11 cellular contexts compared by ENCODE assay signal in genomic region chr1:66729130-66729922, GRCh38. TPM values are rescaled to one million over a fixed set of nuclear protein-coding genes. Genes with fewer than 3 reads are reported as not detected.
A peak's percentile ranks its signal among the peaks of the same experiment; 100 is the strongest.
DNase-seq lines count a peak whose midpoint lies in the region; ATAC-seq and TF ChIP-seq lines count a peak whose summit lies in the region.
"Had no signal": no experiment of that assay in that cellular context is flagged by ENCODE, and none has a peak within 500 bp of the region (broad histone marks: within the 10 kb centered on the region; RNA-seq: fewer than 3 reads in every experiment).

No MANE protein-coding gene starts in this region.

- no peak for TF ChIP-seq POLR2A in breast epithelium (IDR thresholded peaks at IDR 0.05)
- TF ChIP-seq POLR2A in gastrocnemius medialis (IDR thresholded peaks at IDR 0.05): no peak

- no peaks in the 10 kb centered on the region for H3K36me3 Mint-ChIP-seq in MCF 10A (ENCODE audit: insufficient read depth, unreplicated experiment)
- peaks cover 3% of the 10 kb centered on the region for H3K36me3 Mint-ChIP-seq in activated T-helper 2 cell treated with anti-CD3 and anti-CD28 coated beads, Interferon-gamma antibody, Interleukin-2, Interleukin-4, amounts not matched to agents 10 μg/mL and 5 μg/mL and 100 μg/mL, durations not matched to agents 14 hours and 24 hours and 36 hours (ENCODE audit: low read depth)

- H3K4me3 ChIP-seq in breast epithelium (no peak overlapping the region), gastrocnemius medialis (no peak overlapping the region)

- BruUV-seq in MCF 10A (replicated peaks; lab: Mats Ljungman, UMichigan): no TSS peak

- ATAC-seq in gastrocnemius medialis (no peak), GM21737 (IDR thresholded peaks at IDR 0.05; ENCODE audit: unreplicated experiment) (no peak)

- TF ChIP-seq CTCF in MCF 10A (IDR thresholded peaks at IDR 0.05; ENCODE audit: unreplicated experiment): no peak
- no peak for TF ChIP-seq CTCF in breast epithelium (IDR thresholded peaks at IDR 0.05)
- TF ChIP-seq CTCF in gastrocnemius medialis (IDR thresholded peaks at IDR 0.05 in 4 of 5, conservative IDR thresholded peaks at IDR 0.05 in 1 of 5): no peak

- H3K27me3 ChIP-seq in breast epithelium (no peaks in the 10 kb centered on the region), gastrocnemius medialis (no peaks in the 10 kb centered on the region)
- H3K27me3 ChIP-seq: brain microvascular endothelial cell had no signal

- in situ Hi-C loops in gastrocnemius medialis (cut with MboI; ENCODE audit: low sequenced_read_pairs in 4 of 4): loop anchor here in 1 of 4 donors (25.0 kb wide), 1 partner anchor 492 kb away; no protein-coding TSS in a partner anchor

- H3K36me3 ChIP-seq in breast epithelium: no peaks in the 10 kb centered on the region
- no peaks in the 10 kb centered on the region for H3K36me3 ChIP-seq in gastrocnemius medialis
- H3K36me3 ChIP-seq: brain microvascular endothelial cell had no signal

- CTCF ChIA-PET in MCF 10A (lab: Yijun Ruan, JAX): interaction anchor here (1.0 kb wide), 1 partner anchor 12 kb away, joined by 3 read pairs; no protein-coding TSS in a partner anchor

- intact Hi-C loops in MCF 10A (cut with micrococcal nuclease): loop anchor here (5.0 kb wide), 2 partner anchors 207 to 227 kb away; no protein-coding TSS in a partner anchor
- intact Hi-C loops in breast epithelium (cut with DNase I; ENCODE audit: low total_unique reads): no loop called here
- intact Hi-C loops in activated T-helper 2 cell treated with anti-CD3 and anti-CD28 coated beads, Interferon-gamma antibody, Interleukin-2, Interleukin-4, amounts not matched to agents 10 μg/mL and 5 μg/mL and 100 μg/mL, durations not matched to agents 14 hours and 24 hours and 36 hours (cut with micrococcal nuclease): loop anchor here (5.0 to 10.0 kb wide), 4 partner anchors 125 to 775 kb away; no protein-coding TSS in a partner anchor
- intact Hi-C loops in gastrocnemius medialis (cut with DNase I; ENCODE audit: low total_unique reads): loop anchor here (10.0 kb wide), 1 partner anchor 475 kb away; no protein-coding TSS in a partner anchor

- DNase-seq in MCF 10A (ENCODE audit: unreplicated experiment) (peak; percentile 38), breast epithelium (ENCODE audit: low spot score in 2 of 2) (no peak), NAMALWA (ENCODE audit: low spot score) (peak; percentile 62), gastrocnemius medialis (no peak), HT-29 (ENCODE audit: low spot score) (no peak), H4 (ENCODE audit: low spot score) (no peak)
- DNase-seq in activated T-helper 2 cell treated with anti-CD3 and anti-CD28 coated beads, Interferon-gamma antibody, Interleukin-2, Interleukin-4, amounts not matched to agents 10 μg/mL and 5 μg/mL and 100 μg/mL, durations not matched to agents 14 hours and 24 hours and 36 hours (ENCODE audit: low spot score): no peak
- DNase-seq: brain microvascular endothelial cell, NCI-H1092 treated with DMSO at 0.1 percent for 48 hours had no signal

- H3K27ac ChIP-seq in breast epithelium: no peak overlapping the region
- peak overlapping the region in 3 of 4 donors; percentile 13 to 59 (median 41) for H3K27ac ChIP-seq in gastrocnemius medialis
- H3K27ac ChIP-seq: brain microvascular endothelial cell, C4-2B had no signal

- H3K4me3 Mint-ChIP-seq in MCF 10A (ENCODE audit: unreplicated experiment): no peak overlapping the region
- peak overlapping the region; percentile 22 for H3K4me3 Mint-ChIP-seq in activated T-helper 2 cell treated with anti-CD3 and anti-CD28 coated beads, Interferon-gamma antibody, Interleukin-2, Interleukin-4, amounts not matched to agents 10 μg/mL and 5 μg/mL and 100 μg/mL, durations not matched to agents 14 hours and 24 hours and 36 hours (ENCODE audit: low read depth)

- H3K27me3 Mint-ChIP-seq in MCF 10A (ENCODE audit: insufficient read depth, unreplicated experiment): no peaks in the 10 kb centered on the region
- H3K27me3 Mint-ChIP-seq in activated T-helper 2 cell treated with anti-CD3 and anti-CD28 coated beads, Interferon-gamma antibody, Interleukin-2, Interleukin-4, amounts not matched to agents 10 μg/mL and 5 μg/mL and 100 μg/mL, durations not matched to agents 14 hours and 24 hours and 36 hours (ENCODE audit: low read depth): peaks cover 4% of the 10 kb centered on the region

- H3K4me1 ChIP-seq in breast epithelium (no peaks in the 10 kb centered on the region), gastrocnemius medialis (no peaks in the 10 kb centered on the region)

- H3K9me3 ChIP-seq in breast epithelium (no peaks in the 10 kb centered on the region), gastrocnemius medialis (no peaks in the 10 kb centered on the region)

- peak overlapping the region; percentile 52 for H3K27ac Mint-ChIP-seq in MCF 10A (ENCODE audit: low read depth, unreplicated experiment)
- H3K27ac Mint-ChIP-seq in activated T-helper 2 cell treated with anti-CD3 and anti-CD28 coated beads, Interferon-gamma antibody, Interleukin-2, Interleukin-4, amounts not matched to agents 10 μg/mL and 5 μg/mL and 100 μg/mL, durations not matched to agents 14 hours and 24 hours and 36 hours: peak overlapping the region; percentile 34

- peaks cover 16% of the 10 kb centered on the region for H3K4me1 Mint-ChIP-seq in MCF 10A (ENCODE audit: insufficient read depth, unreplicated experiment)
- peaks cover 53% of the 10 kb centered on the region for H3K4me1 Mint-ChIP-seq in activated T-helper 2 cell treated with anti-CD3 and anti-CD28 coated beads, Interferon-gamma antibody, Interleukin-2, Interleukin-4, amounts not matched to agents 10 μg/mL and 5 μg/mL and 100 μg/mL, durations not matched to agents 14 hours and 24 hours and 36 hours (ENCODE audit: low read depth)

- POLR2A ChIA-PET in MCF 10A (lab: Yijun Ruan, JAX): no interaction called here

- H3K9me3 Mint-ChIP-seq in MCF 10A (ENCODE audit: unreplicated experiment): no peaks in the 10 kb centered on the region
- H3K9me3 Mint-ChIP-seq in activated T-helper 2 cell treated with anti-CD3 and anti-CD28 coated beads, Interferon-gamma antibody, Interleukin-2, Interleukin-4, amounts not matched to agents 10 μg/mL and 5 μg/mL and 100 μg/mL, durations not matched to agents 14 hours and 24 hours and 36 hours: peaks cover 7% of the 10 kb centered on the region

RNA-seq across cellular contexts. Expression of gene DYNLT5, which starts 22.9 kb away (rescaled TPM):
- total RNA-seq in MCF 10A (2022) (not detected in 2 replicates), breast epithelium (1 to 10 TPM in 1 of 3 donors, under 1 TPM in 2; 0.32 to 1.0 (median 0.33) TPM), gastrocnemius medialis (1 to 10 TPM in 1 of 4 donors, not detected in 3; 1.6 TPM)
- total RNA-seq in activated T-helper 2 cell treated with anti-CD3 and anti-CD28 coated beads, Interferon-gamma antibody, Interleukin-2, Interleukin-4, amounts not matched to agents 10 μg/mL and 5 μg/mL and 100 μg/mL, durations not matched to agents 14 hours and 24 hours and 36 hours: not detected in 2 replicates
- not detected in 2 replicates for total RNA-seq in HT-29 (2014; rRNA removed; shearing (Covaris generic))
- not detected in 2 replicates for total RNA-seq in H4 (2014; rRNA removed; shearing (Covaris generic))

Comparison
In these comparisons a context has a peak if more than half of its experiments do, and no peak if none do; other contexts are left out.
1. DNase-seq: peak in MCF 10A (single experiment) and NAMALWA (single experiment); none in breast epithelium (0 of 2), activated T-helper 2 cell treated with anti-CD3 and anti-CD28 coated beads, Interferon-gamma antibody, Interleukin-2, Interleukin-4, amounts not matched to agents 10 μg/mL and 5 μg/mL and 100 μg/mL, durations not matched to agents 14 hours and 24 hours and 36 hours (single experiment), gastrocnemius medialis (0 of 2), HT-29 (single experiment) and H4 (single experiment).
2. H3K27ac ChIP-seq: peak in gastrocnemius medialis (3 of 4); none in breast epithelium (0 of 2).